ENCODE assay signal across 8 cellular contexts in the genomic region with DNA sequence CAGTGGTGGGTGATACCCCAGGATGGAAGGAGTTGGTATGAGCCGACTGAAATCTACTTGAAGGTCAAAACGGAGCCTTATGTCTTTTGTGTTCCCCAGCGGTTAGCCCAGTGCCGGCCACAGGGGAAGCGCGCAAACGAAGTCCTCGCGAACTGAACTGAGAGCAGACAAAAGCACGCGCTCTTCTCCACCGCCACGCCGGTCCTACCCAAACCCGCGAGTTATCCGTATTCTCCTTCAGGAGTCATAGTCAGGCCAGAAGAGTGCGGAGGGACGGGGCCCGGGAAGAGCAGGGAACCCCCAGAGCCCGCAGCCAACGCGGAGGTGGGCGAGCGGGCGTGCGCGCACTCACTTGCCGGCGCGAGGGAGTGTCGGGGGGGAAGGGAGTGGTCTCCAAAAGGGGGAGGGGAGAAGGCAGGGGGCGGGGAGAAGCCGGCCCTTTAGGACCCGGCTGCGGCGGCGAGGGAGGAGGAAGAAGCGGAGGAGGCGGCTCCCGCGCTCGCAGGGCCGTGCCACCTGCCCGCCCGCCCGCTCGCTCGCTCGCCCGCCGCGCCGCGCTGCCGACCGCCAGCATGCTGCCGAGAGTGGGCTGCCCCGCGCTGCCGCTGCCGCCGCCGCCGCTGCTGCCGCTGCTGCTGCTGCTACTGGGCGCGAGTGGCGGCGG. TPM values are rescaled to one million over a fixed set of nuclear protein-coding genes. Genes with fewer than 3 reads are reported as not detected.
DNase-seq lines count a peak whose midpoint lies in the region; ATAC-seq and TF ChIP-seq lines count a peak whose summit lies in the region.

A gene with protein sequence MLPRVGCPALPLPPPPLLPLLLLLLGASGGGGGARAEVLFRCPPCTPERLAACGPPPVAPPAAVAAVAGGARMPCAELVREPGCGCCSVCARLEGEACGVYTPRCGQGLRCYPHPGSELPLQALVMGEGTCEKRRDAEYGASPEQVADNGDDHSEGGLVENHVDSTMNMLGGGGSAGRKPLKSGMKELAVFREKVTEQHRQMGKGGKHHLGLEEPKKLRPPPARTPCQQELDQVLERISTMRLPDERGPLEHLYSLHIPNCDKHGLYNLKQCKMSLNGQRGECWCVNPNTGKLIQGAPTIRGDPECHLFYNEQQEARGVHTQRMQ (plus strand): TSS at position 469 of the 664 bp plus-strand sequence. CDS start 104 bp downstream, at position 573.

- peaks cover 49 to 71% (median 70%) of the 10 kb centered on the region in 3 donors for H3K27me3 Mint-ChIP-seq in CD14-positive monocyte (ENCODE audit: low read depth in 3 of 3)

- peaks cover 4 to 9% of the 10 kb centered on the region in 2 donors for H3K36me3 Mint-ChIP-seq in CD14-positive monocyte

- no peak within 1 kb of the TSS for H3K27ac Mint-ChIP-seq in CD14-positive monocyte

- H3K4me3 Mint-ChIP-seq in CD14-positive monocyte, result peak within 1 kb of the TSS; percentile 77 to 94

- intact Hi-C loops in CD14-positive monocyte (cut with micrococcal nuclease), result no loop called here
- intact Hi-C loops in left lung (cut with DNase I), result no loop called here

- H3K4me1 ChIP-seq in SJCRH30, result peaks cover 8% of the 10 kb centered on the region
- peaks cover 0 to 27% of the 10 kb centered on the region in 2 donors for H3K4me1 ChIP-seq in left lung

- no peaks in the 10 kb centered on the region for H3K36me3 ChIP-seq in SJCRH30
- H3K36me3 ChIP-seq in left lung, result no peaks in the 10 kb centered on the region

- H3K4me1 Mint-ChIP-seq in CD14-positive monocyte, result peaks cover 43% of the 10 kb centered on the region

- ATAC-seq in left lung (peak; percentile 39), GM21447 (IDR thresholded peaks at IDR 0.05; ENCODE audit: unreplicated experiment) (no peak)

- H3K27ac ChIP-seq in SJCRH30, result peak within 1 kb of the TSS; percentile 43; the same call in 1 of the 2 replicates
- H3K27ac ChIP-seq in left lung, result no peak within 1 kb of the TSS

- DNase-seq in CD14-positive monocyte (ENCODE audit: low spot score), result no peak
- no peak for DNase-seq in HFF-Myc (ENCODE audit: extremely low read depth, low read depth)
- DNase-seq in SJCRH30, result peak; percentile 79 to 88
- DNase-seq in choroid plexus epithelial cell (ENCODE audit: low read depth), result peak; percentile 65
- no peak for DNase-seq in left lung
- DNase-seq in stimulated activated CD8-positive, alpha-beta memory T cell treated with anti-CD3 and anti-CD28 coated beads, Interleukin-2, amount 100 ng/mL, for 48 hours (ENCODE audit: low read depth in 2 of 2), result peak; percentile 28 to 30
- DNase-seq in GM19238 (ENCODE audit: insufficient read length, low spot score), result no peak

- no peak for TF ChIP-seq CTCF in CD14-positive monocyte (IDR thresholded peaks at IDR 0.05)
- no peak for TF ChIP-seq CTCF in HFF-Myc (IDR thresholded peaks at IDR 0.05; ENCODE audit: low read depth, low read length, missing control alignments)
- TF ChIP-seq CTCF in choroid plexus epithelial cell (conservative IDR thresholded peaks at IDR 0.05; ENCODE audit: low read depth, low read length), result no peak
- no peak for TF ChIP-seq CTCF in left lung (IDR thresholded peaks at IDR 0.05)

- H3K4me3 ChIP-seq in HFF-Myc (replicated peaks; ENCODE audit: low read depth, low read length), result peak within 1 kb of the TSS; percentile 78
- H3K4me3 ChIP-seq in SJCRH30, result peak within 1 kb of the TSS; percentile 79
- H3K4me3 ChIP-seq in choroid plexus epithelial cell (ENCODE audit: low read depth, low read length), result peak within 1 kb of the TSS; percentile 66
- peak within 1 kb of the TSS; percentile 21 to 34 for H3K4me3 ChIP-seq in left lung

- no peaks in the 10 kb centered on the region for H3K9me3 ChIP-seq in SJCRH30 (replicated peaks)
- H3K9me3 ChIP-seq in left lung, result no peaks in the 10 kb centered on the region

- H3K27me3 ChIP-seq in SJCRH30 (no peaks in the 10 kb centered on the region), left lung (peaks cover 4 to 64% of the 10 kb centered on the region in 2 donors)

- peaks cover 0 to 21% (median 7%) of the 10 kb centered on the region in 7 donors for H3K9me3 Mint-ChIP-seq in CD14-positive monocyte

RNA-seq across cellular contexts. Expression of the gene that starts here (rescaled TPM):
- polyA plus RNA-seq in CD14-positive monocyte, result not detected
- 175 and 188 TPM in 2 replicates for total RNA-seq in SJCRH30 (2014; rRNA removed; shearing (Covaris generic))
- total RNA-seq in left lung, result 10 to 100 TPM; 28.2 to 48.9 TPM

Comparison
In these comparisons a context has a peak if more than half of its experiments do, and no peak if none do; other contexts are left out.
1. DNase-seq: peak in SJCRH30 (2 of 2), choroid plexus epithelial cell (single experiment) and stimulated activated CD8-positive, alpha-beta memory T cell treated with anti-CD3 and anti-CD28 coated beads, Interleukin-2, amount 100 ng/mL, for 48 hours (2 of 2); none in CD14-positive monocyte (single experiment), HFF-Myc (single experiment), left lung (0 of 2) and GM19238 (single experiment).
2. H3K4me3 ChIP-seq: peak in every context shown above with its lines; median percentile 79 in SJCRH30; 78 in HFF-Myc; 66 in choroid plexus epithelial cell; 28 in left lung.